ENCODE assay signal across 23 cellular contexts in genomic region chrX:35664838-35665237, GRCh38.
DNase-seq lines count a peak whose midpoint lies in the region; ATAC-seq, FAIRE-seq and TF ChIP-seq lines count a peak whose summit lies in the region.
"Had no signal": no experiment of that assay in that cellular context is flagged by ENCODE, and none has a peak within 500 bp of the region (broad histone marks: within the 10 kb centered on the region; RNA-seq: fewer than 3 reads in every experiment).

No MANE protein-coding gene starts in this region.

- H2AFZ ChIP-seq in trophoblast cell (ENCODE audit: insufficient read depth, low read length, poor library complexity): no peak overlapping the region

- H3K4me3 Mint-ChIP-seq in WTC11 (no peak overlapping the region), type B pancreatic cell (no peak overlapping the region)
- H3K4me3 Mint-ChIP-seq: activated naive CD4-positive, alpha-beta T cell treated with anti-CD3 and anti-CD28 coated beads, Interleukin-2, amount 10 ng/mL, durations not matched to agents 7 days and 5 days; CD14-positive monocyte; natural killer cell; T-helper 1 cell treated with Interleukin-12 subunit alpha and Interleukin-12 subunit beta and Interleukin-4 antibody, amounts not matched to agents 30 μg/mL and 1 μg/mL, for 36 hours had no signal

- H2BK5ac ChIP-seq in trophoblast cell (ENCODE audit: low read depth, low read length, poor library complexity): no peak overlapping the region

- H3K27ac Mint-ChIP-seq in WTC11 (0 out of 2 replicates have a peak overlapping the region, but pooled peaks have one; percentile 9), type B pancreatic cell (no peak overlapping the region)
- H3K27ac Mint-ChIP-seq: activated naive CD4-positive, alpha-beta T cell treated with anti-CD3 and anti-CD28 coated beads, Interleukin-2, amount 10 ng/mL, durations not matched to agents 7 days and 5 days; CD14-positive monocyte; natural killer cell; T-helper 1 cell treated with Interleukin-12 subunit alpha and Interleukin-12 subunit beta and Interleukin-4 antibody, amounts not matched to agents 30 μg/mL and 1 μg/mL, for 36 hours had no signal

- no peaks in the 10 kb centered on the region for H3K79me2 ChIP-seq in trophoblast cell (ENCODE audit: control insufficient read depth, insufficient read depth, low read length, poor library complexity)

- DNase-seq in BE2C (peak; percentile 29), GM12892 (ENCODE audit: insufficient read length) (no peak), WTC11 (ENCODE audit: low spot score) (no peak), trophoblast cell (no peak), type B pancreatic cell (ENCODE audit: extremely low spot score, unreplicated experiment) (no peak), NCI-H187 treated with DMSO at 0.1 percent for 48 hours (lab: John Stamatoyannopoulos, UW) (no peak)
- DNase-seq: activated CD4-positive, alpha-beta T cell treated with anti-CD3 and anti-CD28 coated beads, Interleukin-2, amount 50 U/mL, for 48 hours; activated CD8-positive, alpha-beta memory T cell treated with anti-CD3 and anti-CD28 coated beads, Interleukin-2, amount 50 U/mL, for 4 hours; activated naive CD4-positive, alpha-beta T cell treated with anti-CD3 and anti-CD28 coated beads, Interleukin-2, amount 10 ng/mL, durations not matched to agents 7 days and 5 days; amygdala; Karpas-422; natural killer cell; retina; RPMI8226; stimulated activated CD4-positive, alpha-beta T cell treated with anti-CD3 and anti-CD28 coated beads, Interleukin-2, amount 100 ng/mL, for 24 hours had no signal

- TF ChIP-seq POLR2A in GM12892 (IDR thresholded peaks at IDR 0.05; ENCODE audit: low read depth, low read length): no peak

- no peak overlapping the region for H4K8ac ChIP-seq in trophoblast cell (ENCODE audit: low read depth, low read length)

- H3K27me3 ChIP-seq in BE2C: no peaks in the 10 kb centered on the region
- no peaks in the 10 kb centered on the region for H3K27me3 ChIP-seq in trophoblast cell (ENCODE audit: insufficient read depth, low read length)
- H3K27me3 ChIP-seq: tibial nerve had no signal

- H2BK120ac ChIP-seq in trophoblast cell (ENCODE audit: insufficient read depth, low read length, poor library complexity): no peak overlapping the region

- CTCF ChIA-PET in WTC11 (lab: Charles Lee): no interaction called here

- FAIRE-seq in GM12892 (lab: Jason Lieb, UNC): peak; percentile 17
- FAIRE-seq: keratinocyte, TTC549 had no signal

- H3K9ac ChIP-seq in trophoblast cell (ENCODE audit: low read length): no peak overlapping the region

- H3K9me3 ChIP-seq in BE2C (no peaks in the 10 kb centered on the region), trophoblast cell (ENCODE audit: insufficient read depth, low read depth, low read length) (no peaks in the 10 kb centered on the region)
- H3K9me3 ChIP-seq: tibial nerve had no signal

- no CpG with 5 or more reads among the region's 2 CpGs for WGBS in trophoblast cell (ENCODE audit: extremely low coverage, insufficient coverage, insufficient read length)

- no peak overlapping the region for H3K4ac ChIP-seq in trophoblast cell (ENCODE audit: low read depth, low read length)

- peak overlapping the region; percentile 34 for H3K27ac ChIP-seq in trophoblast cell (ENCODE audit: low read depth, low read length)
- H3K27ac ChIP-seq: SK-N-MC, tibial nerve had no signal

- H2AK5ac ChIP-seq in trophoblast cell (ENCODE audit: low read length): no peak overlapping the region

- no peak overlapping the region for H3K23ac ChIP-seq in trophoblast cell (ENCODE audit: low read length)

- peak; percentile 46 for ATAC-seq in WTC11
- ATAC-seq in GM21423 (IDR thresholded peaks at IDR 0.05; ENCODE audit: unreplicated experiment): no peak
- ATAC-seq: activated CD4-positive, CD25-positive, alpha-beta regulatory T cell treated with anti-CD3 and anti-CD28 coated beads, Interleukin-2, amount 50 U/mL, for 24 hours; natural killer cell had no signal

- no peak overlapping the region for H4K12ac ChIP-seq in trophoblast cell (ENCODE audit: low read depth, low read length)

- no peak overlapping the region for H3K4me3 ChIP-seq in BE2C (ENCODE audit: low read depth, low read length)
- H3K4me3 ChIP-seq in trophoblast cell (ENCODE audit: low read depth, low read length): no peak overlapping the region
- H3K4me3 ChIP-seq: SK-N-MC, tibial nerve had no signal

- POLR2A ChIA-PET in WTC11 (lab: Charles Lee): no interaction called here

- no peak overlapping the region for H3K18ac ChIP-seq in trophoblast cell (ENCODE audit: low read length)

- no peaks in the 10 kb centered on the region for H3K79me1 ChIP-seq in trophoblast cell (ENCODE audit: low read length)

- no peak overlapping the region for H3K4me2 ChIP-seq in trophoblast cell (ENCODE audit: low read length)

- H3K4me1 ChIP-seq in BE2C (no peaks in the 10 kb centered on the region), trophoblast cell (ENCODE audit: control insufficient read depth in 1 of 2, insufficient read depth in 2 of 2, low read length in 2 of 2) (no peaks in the 10 kb centered on the region)
- H3K4me1 ChIP-seq: tibial nerve had no signal

- H3K14ac ChIP-seq in trophoblast cell (ENCODE audit: low read length): no peak overlapping the region

- no peak overlapping the region for H4K91ac ChIP-seq in trophoblast cell (ENCODE audit: low read depth, low read length)

- no peaks in the 10 kb centered on the region for H3K36me3 ChIP-seq in BE2C
- no peaks in the 10 kb centered on the region for H3K36me3 ChIP-seq in trophoblast cell (ENCODE audit: control insufficient read depth in 1 of 2, insufficient read depth in 2 of 2, low read length in 2 of 2)
- H3K36me3 ChIP-seq: tibial nerve had no signal

- H3K36me3 Mint-ChIP-seq in WTC11: no peaks in the 10 kb centered on the region
- no peaks in the 10 kb centered on the region for H3K36me3 Mint-ChIP-seq in type B pancreatic cell
- H3K36me3 Mint-ChIP-seq: activated naive CD4-positive, alpha-beta T cell treated with anti-CD3 and anti-CD28 coated beads, Interleukin-2, amount 10 ng/mL, durations not matched to agents 7 days and 5 days; CD14-positive monocyte; natural killer cell had no signal

- H3K9me3 Mint-ChIP-seq in WTC11: no peaks in the 10 kb centered on the region
- no peaks in the 10 kb centered on the region for H3K9me3 Mint-ChIP-seq in type B pancreatic cell
- H3K9me3 Mint-ChIP-seq: activated naive CD4-positive, alpha-beta T cell treated with anti-CD3 and anti-CD28 coated beads, Interleukin-2, amount 10 ng/mL, durations not matched to agents 7 days and 5 days; T-helper 1 cell treated with Interleukin-12 subunit alpha and Interleukin-12 subunit beta and Interleukin-4 antibody, amounts not matched to agents 30 μg/mL and 1 μg/mL, for 36 hours had no signal

- TF ChIP-seq CTCF in BE2C (IDR thresholded peaks at IDR 0.05; ENCODE audit: low read depth, low read length) (no peak), WTC11 (IDR thresholded peaks at IDR 0.05) (no peak), type B pancreatic cell (conservative IDR thresholded peaks at IDR 0.05) (no peak)

- H2BK12ac ChIP-seq in trophoblast cell (ENCODE audit: low read length): no peak overlapping the region

- H3K27me3 Mint-ChIP-seq in WTC11 (ENCODE audit: low read depth): no peaks in the 10 kb centered on the region
- no peaks in the 10 kb centered on the region for H3K27me3 Mint-ChIP-seq in type B pancreatic cell
- H3K27me3 Mint-ChIP-seq: activated naive CD4-positive, alpha-beta T cell treated with anti-CD3 and anti-CD28 coated beads, Interleukin-2, amount 10 ng/mL, durations not matched to agents 7 days and 5 days had no signal

- H3K4me1 Mint-ChIP-seq in WTC11 (peaks cover 33% of the 10 kb centered on the region), type B pancreatic cell (ENCODE audit: unreplicated experiment) (no peaks in the 10 kb centered on the region)
- H3K4me1 Mint-ChIP-seq: activated naive CD4-positive, alpha-beta T cell treated with anti-CD3 and anti-CD28 coated beads, Interleukin-2, amount 10 ng/mL, durations not matched to agents 7 days and 5 days; CD14-positive monocyte; natural killer cell had no signal

TF ChIP-seq in WTC11, 78 proteins besides CTCF, POLR2A, EP300 and RAD21 (continues in another document):
- no peak for TF ChIP-seq NR3C1 (CRISPR knock-in tag; conservative IDR thresholded peaks at IDR 0.05; ENCODE audit: low read depth)
- no peak for TF ChIP-seq ZNF138 (CRISPR knock-in tag; conservative IDR thresholded peaks at IDR 0.05)
- TF ChIP-seq TP53 (CRISPR knock-in tag; IDR thresholded peaks at IDR 0.05): no peak
- no peak for TF ChIP-seq MAX (CRISPR knock-in tag; IDR thresholded peaks at IDR 0.05)
- TF ChIP-seq, protein P1, sequence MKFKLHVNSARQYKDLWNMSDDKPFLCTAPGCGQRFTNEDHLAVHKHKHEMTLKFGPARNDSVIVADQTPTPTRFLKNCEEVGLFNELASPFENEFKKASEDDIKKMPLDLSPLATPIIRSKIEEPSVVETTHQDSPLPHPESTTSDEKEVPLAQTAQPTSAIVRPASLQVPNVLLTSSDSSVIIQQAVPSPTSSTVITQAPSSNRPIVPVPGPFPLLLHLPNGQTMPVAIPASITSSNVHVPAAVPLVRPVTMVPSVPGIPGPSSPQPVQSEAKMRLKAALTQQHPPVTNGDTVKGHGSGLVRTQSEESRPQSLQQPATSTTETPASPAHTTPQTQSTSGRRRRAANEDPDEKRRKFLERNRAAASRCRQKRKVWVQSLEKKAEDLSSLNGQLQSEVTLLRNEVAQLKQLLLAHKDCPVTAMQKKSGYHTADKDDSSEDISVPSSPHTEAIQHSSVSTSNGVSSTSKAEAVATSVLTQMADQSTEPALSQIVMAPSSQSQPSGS (CRISPR knock-in tag; IDR thresholded peaks at IDR 0.05; ENCODE audit: borderline replicate concordance, low read depth): no peak
- no peak for TF ChIP-seq CBFB (CRISPR knock-in tag; IDR thresholded peaks at IDR 0.05; ENCODE audit: low read depth)
- no peak for TF ChIP-seq GTF2I (CRISPR knock-in tag; conservative IDR thresholded peaks at IDR 0.05)
- TF ChIP-seq, protein P2, sequence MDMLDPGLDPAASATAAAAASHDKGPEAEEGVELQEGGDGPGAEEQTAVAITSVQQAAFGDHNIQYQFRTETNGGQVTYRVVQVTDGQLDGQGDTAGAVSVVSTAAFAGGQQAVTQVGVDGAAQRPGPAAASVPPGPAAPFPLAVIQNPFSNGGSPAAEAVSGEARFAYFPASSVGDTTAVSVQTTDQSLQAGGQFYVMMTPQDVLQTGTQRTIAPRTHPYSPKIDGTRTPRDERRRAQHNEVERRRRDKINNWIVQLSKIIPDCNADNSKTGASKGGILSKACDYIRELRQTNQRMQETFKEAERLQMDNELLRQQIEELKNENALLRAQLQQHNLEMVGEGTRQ (CRISPR knock-in tag; IDR thresholded peaks at IDR 0.05): no peak
- TF ChIP-seq OVOL2 (CRISPR knock-in tag; IDR thresholded peaks at IDR 0.05; ENCODE audit: borderline replicate concordance): no peak
